19 cellular contexts compared by ENCODE assay signal in the genomic region with DNA sequence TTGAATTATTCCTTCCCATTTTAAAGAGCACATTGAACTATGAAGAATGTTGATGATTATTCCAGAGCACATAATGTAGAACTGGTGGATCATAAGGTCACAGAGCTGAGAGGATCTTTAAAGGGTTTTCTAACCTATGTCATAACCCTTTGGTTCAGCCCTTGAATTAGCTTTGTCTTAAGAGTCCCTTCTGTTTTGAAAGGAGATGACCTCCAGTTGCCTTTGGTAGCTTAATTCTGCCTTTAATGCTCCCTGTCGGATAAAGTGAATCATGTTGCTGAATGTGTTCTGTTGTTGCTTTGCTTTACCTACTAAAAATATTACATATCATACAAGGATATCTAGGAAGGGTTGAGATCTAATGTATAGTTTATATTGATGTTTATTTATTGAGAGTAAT.
"Had no signal": no experiment of that assay in that cellular context is flagged by ENCODE, and none has a peak within 500 bp of the region (broad histone marks: within the 10 kb centered on the region; RNA-seq: fewer than 3 reads in every experiment).

No MANE protein-coding gene starts in this region.

- H3K9me3 ChIP-seq: ascending aorta, body of pancreas had no signal

- ATAC-seq: activated CD8-positive, alpha-beta memory T cell treated with anti-CD3 and anti-CD28 coated beads, Interleukin-2, amount 10 ng/mL, durations not matched to agents 7 days and 5 days; body of pancreas; Panc1 had no signal

- H3K27me3 ChIP-seq: ascending aorta, body of pancreas had no signal

- DNase-seq: activated CD4-positive, alpha-beta T cell treated with anti-CD3 and anti-CD28 coated beads for 48 hours; activated CD4-positive, alpha-beta T cell treated with anti-CD3 and anti-CD28 coated beads, Interleukin-2, amount 50 U/mL, for 4 hours; activated CD4-positive, CD25-positive, alpha-beta regulatory T cell treated with anti-CD3 and anti-CD28 coated beads, Interleukin-2, amount 50 U/mL, for 72 hours; activated CD8-positive, alpha-beta memory T cell treated with anti-CD3 and anti-CD28 coated beads, Interleukin-2, amount 10 ng/mL, durations not matched to agents 7 days and 5 days; activated effector memory CD4-positive, alpha-beta T cell treated with Interleukin-2 at 50 U/mL for 16 hours; activated naive CD4-positive, alpha-beta T cell; activated T-cell treated with anti-CD3 and anti-CD28 coated beads, Interleukin-2, amount 50 U/mL, for 24 hours; body of pancreas; Karpas-422; MM.1S; NCI-H146; NCI-H1930; NCI-H2107; NCI-H226; NK-92 treated with Interleukin-12 subunit alpha and Interleukin-12 subunit beta, amount 100 ng/mL, for 24 hours; OCI-M1; RPMI8226 had no signal

- H3K4me3 ChIP-seq: ascending aorta, body of pancreas had no signal

- H3K4me1 ChIP-seq: ascending aorta, body of pancreas had no signal

- H3K36me3 ChIP-seq: ascending aorta had no signal

- H3K27ac ChIP-seq: ascending aorta, body of pancreas had no signal
